In genomic region chr3:88334187-88334868, GRCh38 we compare ENCODE assay signal across 18 cellular contexts.
"Had no signal": no experiment of that assay in that cellular context is flagged by ENCODE, and none has a peak within 500 bp of the region (broad histone marks: within the 10 kb centered on the region; RNA-seq: fewer than 3 reads in every experiment).

No MANE protein-coding gene starts in this region.

- H3K27ac Mint-ChIP-seq: activated naive CD4-positive, alpha-beta T cell treated with anti-CD3 and anti-CD28 coated beads, Interleukin-2, amount 10 ng/mL, durations not matched to agents 7 days and 5 days; immature natural killer cell; natural killer cell; WTC11 had no signal

- H3K4me3 Mint-ChIP-seq: activated naive CD4-positive, alpha-beta T cell treated with anti-CD3 and anti-CD28 coated beads, Interleukin-2, amount 10 ng/mL, durations not matched to agents 7 days and 5 days; immature natural killer cell; natural killer cell; WTC11 had no signal

- H3K36me3 ChIP-seq: esophagus muscularis mucosa, spleen, upper lobe of left lung had no signal

- H3K79me2 ChIP-seq: hepatocyte had no signal

- H3K4me1 Mint-ChIP-seq: activated naive CD4-positive, alpha-beta T cell treated with anti-CD3 and anti-CD28 coated beads, Interleukin-2, amount 10 ng/mL, durations not matched to agents 7 days and 5 days; immature natural killer cell; natural killer cell had no signal

- H3K27ac ChIP-seq: body of pancreas, coronary artery, esophagus muscularis mucosa, hepatocyte, spleen, upper lobe of left lung had no signal

- H3K36me3 Mint-ChIP-seq: activated naive CD4-positive, alpha-beta T cell treated with anti-CD3 and anti-CD28 coated beads, Interleukin-2, amount 10 ng/mL, durations not matched to agents 7 days and 5 days had no signal

- H3K4me3 ChIP-seq: body of pancreas, coronary artery, esophagus muscularis mucosa, hepatocyte, spleen, upper lobe of left lung had no signal

- H2AFZ ChIP-seq: hepatocyte had no signal

- H3K27me3 Mint-ChIP-seq: activated naive CD4-positive, alpha-beta T cell treated with anti-CD3 and anti-CD28 coated beads, Interleukin-2, amount 10 ng/mL, durations not matched to agents 7 days and 5 days had no signal

- H3K27me3 ChIP-seq: body of pancreas, esophagus muscularis mucosa, hepatocyte, spleen, upper lobe of left lung had no signal

- ATAC-seq: body of pancreas, left lobe of liver, natural killer cell, WTC11 had no signal

- DNase-seq: activated CD4-positive, alpha-beta T cell treated with anti-CD3 and anti-CD28 coated beads, Interleukin-2, amount 50 U/mL, for 48 hours; activated naive CD4-positive, alpha-beta T cell treated with anti-CD3 and anti-CD28 coated beads, Interleukin-2, amount 10 ng/mL, durations not matched to agents 7 days and 5 days; activated T-cell treated with anti-CD3 and anti-CD28 coated beads, Interleukin-2, amount 50 U/mL, for 48 hours; body of pancreas; central memory CD4-positive, alpha-beta T cell; foreskin melanocyte; immature natural killer cell; natural killer cell; spleen; stimulated activated CD4-positive, alpha-beta T cell treated with anti-CD3 and anti-CD28 coated beads, Interleukin-4, amount 100 ng/mL, for 1 hour; stimulated activated naive CD4-positive, alpha-beta T cell; T-helper 9 cell; upper lobe of left lung had no signal

- H3K4me1 ChIP-seq: body of pancreas, esophagus muscularis mucosa, spleen, upper lobe of left lung had no signal
